Comparison of ENCODE assay signal across 8 cellular contexts in the genomic region with DNA sequence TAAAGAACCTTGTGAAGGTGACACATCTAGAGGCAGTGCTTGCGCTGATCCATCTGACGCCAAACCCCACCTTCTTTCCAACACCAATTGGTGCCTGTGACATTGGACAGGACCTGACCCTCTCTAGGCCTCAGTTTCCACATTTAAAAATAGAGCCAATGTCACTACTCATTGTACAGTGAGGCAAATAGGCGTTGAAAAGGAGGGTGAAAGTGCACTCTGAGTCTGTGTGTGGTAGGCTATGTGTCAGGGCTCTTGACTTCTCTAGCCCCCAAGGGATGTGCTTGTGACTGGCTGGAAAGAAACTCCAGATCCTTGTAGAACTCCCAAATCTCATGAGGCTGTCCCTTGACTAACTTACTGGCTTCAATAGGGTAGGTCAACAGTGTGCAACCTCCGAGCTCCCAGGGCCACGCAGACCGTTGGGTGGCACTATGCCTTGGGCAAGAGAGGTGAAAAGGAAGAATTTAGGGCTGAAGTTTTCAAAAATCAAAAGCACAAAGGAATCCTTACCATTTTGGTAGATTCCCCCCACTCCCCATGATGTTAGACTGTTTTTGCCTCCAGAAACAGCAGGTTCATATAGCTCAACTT. TPM values are rescaled to one million over a fixed set of nuclear protein-coding genes. Genes with fewer than 3 reads are reported as not detected.
DNase-seq lines count a peak whose midpoint lies in the region; ATAC-seq and TF ChIP-seq lines count a peak whose summit lies in the region.

No MANE protein-coding gene starts in this region.

- intact Hi-C loops in activated T-helper 1 cell treated with anti-CD3 and anti-CD28 coated beads, Interleukin-12 subunit alpha, Interleukin-12 subunit beta, Interleukin-2, Interleukin-4 antibody, amounts not matched to agents 30 ng/mL and 10 ng/mL and 1 ng/mL, durations not matched to agents 14 hours and 24 hours and 36 hours (cut with micrococcal nuclease), result loop anchor here (2.0 kb wide), 1 partner anchor 43 kb away; no protein-coding TSS in a partner anchor

- TF ChIP-seq CTCF in right atrium auricular region (IDR thresholded peaks at IDR 0.05), result no peak

- peak overlapping the region; percentile 94 for H3K9ac ChIP-seq in skeletal muscle satellite cell (ENCODE audit: low read depth, low read length)

- H3K27me3 Mint-ChIP-seq in activated T-helper 1 cell treated with anti-CD3 and anti-CD28 coated beads, Interleukin-12 subunit alpha, Interleukin-12 subunit beta, Interleukin-2, Interleukin-4 antibody, amounts not matched to agents 30 ng/mL and 10 ng/mL and 1 ng/mL, durations not matched to agents 14 hours and 24 hours and 36 hours (ENCODE audit: insufficient read depth), result no peaks in the 10 kb centered on the region

- H3K9me3 ChIP-seq in right atrium auricular region, result no peaks in the 10 kb centered on the region
- H3K9me3 ChIP-seq in skeletal muscle satellite cell (replicated peaks; ENCODE audit: low read length), result no peaks in the 10 kb centered on the region

- H3K4me2 ChIP-seq in skeletal muscle satellite cell (ENCODE audit: low read length), result peak overlapping the region; percentile 81

- H3K4me3 ChIP-seq in right atrium auricular region (peak overlapping the region; percentile 94 to 97), skeletal muscle satellite cell (ENCODE audit: low read length) (peak overlapping the region; percentile 82)

- H3K27ac Mint-ChIP-seq in activated T-helper 1 cell treated with anti-CD3 and anti-CD28 coated beads, Interleukin-12 subunit alpha, Interleukin-12 subunit beta, Interleukin-2, Interleukin-4 antibody, amounts not matched to agents 30 ng/mL and 10 ng/mL and 1 ng/mL, durations not matched to agents 14 hours and 24 hours and 36 hours, result peak overlapping the region; percentile 87

- H3K9me3 Mint-ChIP-seq in activated T-helper 1 cell treated with anti-CD3 and anti-CD28 coated beads, Interleukin-12 subunit alpha, Interleukin-12 subunit beta, Interleukin-2, Interleukin-4 antibody, amounts not matched to agents 30 ng/mL and 10 ng/mL and 1 ng/mL, durations not matched to agents 14 hours and 24 hours and 36 hours, result no peaks in the 10 kb centered on the region

- ATAC-seq in GM21381 (IDR thresholded peaks at IDR 0.05; ENCODE audit: unreplicated experiment), result no peak

- peaks cover 0 to 24% of the 10 kb centered on the region in 2 donors for H3K4me1 ChIP-seq in right atrium auricular region
- H3K4me1 ChIP-seq in skeletal muscle satellite cell (ENCODE audit: control insufficient read depth, insufficient read depth, low read length), result peaks cover 27% of the 10 kb centered on the region

- peaks cover 30% of the 10 kb centered on the region for H3K36me3 Mint-ChIP-seq in activated T-helper 1 cell treated with anti-CD3 and anti-CD28 coated beads, Interleukin-12 subunit alpha, Interleukin-12 subunit beta, Interleukin-2, Interleukin-4 antibody, amounts not matched to agents 30 ng/mL and 10 ng/mL and 1 ng/mL, durations not matched to agents 14 hours and 24 hours and 36 hours (ENCODE audit: low read depth)

- peak overlapping the region; percentile 90 for H3K4me3 Mint-ChIP-seq in activated T-helper 1 cell treated with anti-CD3 and anti-CD28 coated beads, Interleukin-12 subunit alpha, Interleukin-12 subunit beta, Interleukin-2, Interleukin-4 antibody, amounts not matched to agents 30 ng/mL and 10 ng/mL and 1 ng/mL, durations not matched to agents 14 hours and 24 hours and 36 hours

- peak overlapping the region; percentile 97 for H3K27ac ChIP-seq in right atrium auricular region

- peaks cover 37% of the 10 kb centered on the region for H3K4me1 Mint-ChIP-seq in activated T-helper 1 cell treated with anti-CD3 and anti-CD28 coated beads, Interleukin-12 subunit alpha, Interleukin-12 subunit beta, Interleukin-2, Interleukin-4 antibody, amounts not matched to agents 30 ng/mL and 10 ng/mL and 1 ng/mL, durations not matched to agents 14 hours and 24 hours and 36 hours (ENCODE audit: low read depth)

- DNase-seq in DMS 273 (lab: John Stamatoyannopoulos, UW; ENCODE audit: unreplicated experiment), result peak; percentile 30
- no peak for DNase-seq in DMS 273 treated with DMSO at 0.1 percent for 48 hours (lab: John Stamatoyannopoulos, UW)
- no peak for DNase-seq in activated T-helper 1 cell treated with anti-CD3 and anti-CD28 coated beads, Interleukin-12 subunit alpha, Interleukin-12 subunit beta, Interleukin-2, Interleukin-4 antibody, amounts not matched to agents 30 ng/mL and 10 ng/mL and 1 ng/mL, durations not matched to agents 14 hours and 24 hours and 36 hours (ENCODE audit: low spot score)
- DNase-seq in right atrium auricular region (ENCODE audit: low spot score), result peak; percentile 63
- no peak for DNase-seq in cortex of kidney (lab: John Stamatoyannopoulos, UW)
- DNase-seq in AML-193 (lab: John Stamatoyannopoulos, UW), result no peak

- no peaks in the 10 kb centered on the region for H3K27me3 ChIP-seq in right atrium auricular region
- H3K27me3 ChIP-seq in skeletal muscle satellite cell (ENCODE audit: control insufficient read depth, insufficient read depth, low read length), result no peaks in the 10 kb centered on the region

- H3K36me3 ChIP-seq in right atrium auricular region (peaks cover 31% of the 10 kb centered on the region), skeletal muscle satellite cell (ENCODE audit: insufficient read depth, low read length) (peaks cover 27% of the 10 kb centered on the region)

RNA-seq across cellular contexts. Expression of a gene that starts 0.7 kb away (rescaled TPM):
- total RNA-seq in activated T-helper 1 cell treated with anti-CD3 and anti-CD28 coated beads, Interleukin-12 subunit alpha, Interleukin-12 subunit beta, Interleukin-2, Interleukin-4 antibody, amounts not matched to agents 30 ng/mL and 10 ng/mL and 1 ng/mL, durations not matched to agents 14 hours and 24 hours and 36 hours, result 72.6 and 73.2 TPM in 2 replicates
- total RNA-seq in right atrium auricular region, result 10 to 100 TPM; 46.9 to 53.3 TPM
- total RNA-seq in skeletal muscle satellite cell (2012; rRNA removed), result 26.0 and 29.7 TPM in 2 replicates

RNA-seq across cellular contexts. Expression of a gene that starts 17.5 kb away (rescaled TPM):
- total RNA-seq in activated T-helper 1 cell treated with anti-CD3 and anti-CD28 coated beads, Interleukin-12 subunit alpha, Interleukin-12 subunit beta, Interleukin-2, Interleukin-4 antibody, amounts not matched to agents 30 ng/mL and 10 ng/mL and 1 ng/mL, durations not matched to agents 14 hours and 24 hours and 36 hours, result 57.7 and 62.8 TPM in 2 replicates
- total RNA-seq in right atrium auricular region, result 100 to 1,000 TPM in 1 of 2 donors, 10 to 100 TPM in 1; 59.3 to 131 TPM
- 73.3 and 100 TPM in 2 replicates for total RNA-seq in skeletal muscle satellite cell (2012; rRNA removed)

RNA-seq across cellular contexts. Expression of a gene that starts 30.5 kb away (rescaled TPM):
- total RNA-seq in activated T-helper 1 cell treated with anti-CD3 and anti-CD28 coated beads, Interleukin-12 subunit alpha, Interleukin-12 subunit beta, Interleukin-2, Interleukin-4 antibody, amounts not matched to agents 30 ng/mL and 10 ng/mL and 1 ng/mL, durations not matched to agents 14 hours and 24 hours and 36 hours, result 273 and 290 TPM in 2 replicates
- 100 to 1,000 TPM; 399 to 869 TPM for total RNA-seq in right atrium auricular region
- 68.4 and 80.2 TPM in 2 replicates for total RNA-seq in skeletal muscle satellite cell (2012; rRNA removed)

RNA-seq across cellular contexts. Expression of a gene that starts 34.2 kb away (rescaled TPM):
- total RNA-seq in activated T-helper 1 cell treated with anti-CD3 and anti-CD28 coated beads, Interleukin-12 subunit alpha, Interleukin-12 subunit beta, Interleukin-2, Interleukin-4 antibody, amounts not matched to agents 30 ng/mL and 10 ng/mL and 1 ng/mL, durations not matched to agents 14 hours and 24 hours and 36 hours, result 93.7 and 103 TPM in 2 replicates
- total RNA-seq in right atrium auricular region, result 10 to 100 TPM; 72.3 to 80.9 TPM
- 17.2 and 26.6 TPM in 2 replicates for total RNA-seq in skeletal muscle satellite cell (2012; rRNA removed)

RNA-seq across cellular contexts. Expression of a gene that starts 49.2 kb away (rescaled TPM):
- 13.3 and 15.3 TPM in 2 replicates for total RNA-seq in activated T-helper 1 cell treated with anti-CD3 and anti-CD28 coated beads, Interleukin-12 subunit alpha, Interleukin-12 subunit beta, Interleukin-2, Interleukin-4 antibody, amounts not matched to agents 30 ng/mL and 10 ng/mL and 1 ng/mL, durations not matched to agents 14 hours and 24 hours and 36 hours
- 1 to 10 TPM; 4.3 to 9.4 TPM for total RNA-seq in right atrium auricular region
- 13.4 and 13.8 TPM in 2 replicates for total RNA-seq in skeletal muscle satellite cell (2012; rRNA removed)

Comparison
In these comparisons a context has a peak if more than half of its experiments do, and no peak if none do; other contexts are left out.
1. DNase-seq: peak in DMS 273 (single experiment) and right atrium auricular region (single experiment); none in DMS 273 treated with DMSO at 0.1 percent for 48 hours (single experiment), activated T-helper 1 cell treated with anti-CD3 and anti-CD28 coated beads, Interleukin-12 subunit alpha, Interleukin-12 subunit beta, Interleukin-2, Interleukin-4 antibody, amounts not matched to agents 30 ng/mL and 10 ng/mL and 1 ng/mL, durations not matched to agents 14 hours and 24 hours and 36 hours (single experiment), cortex of kidney (single experiment) and AML-193 (0 of 2).